In genomic region chr7:97015279-97015678, GRCh38 we compare ENCODE assay signal across 21 cellular contexts. TPM values are rescaled to one million over a fixed set of nuclear protein-coding genes. Genes with fewer than 3 reads are reported as not detected.
DNase-seq lines count a peak whose midpoint lies in the region; ATAC-seq, FAIRE-seq and TF ChIP-seq lines count a peak whose summit lies in the region.
"Had no signal": no experiment of that assay in that cellular context is flagged by ENCODE, and none has a peak within 500 bp of the region (broad histone marks: within the 10 kb centered on the region; RNA-seq: fewer than 3 reads in every experiment).

No MANE protein-coding gene starts in this region.

- no peak overlapping the region for H3K9ac ChIP-seq in kidney (ENCODE audit: low read length in 2 of 2)

- TF ChIP-seq CTCF in kidney (IDR thresholded peaks at IDR 0.05; ENCODE audit: borderline replicate concordance, extremely low read depth, insufficient read depth) (no peak), lower lobe of right lung (IDR thresholded peaks at IDR 0.05) (no peak)

- H3K36me3 ChIP-seq in kidney (ENCODE audit: control insufficient read depth in 1 of 2, insufficient read depth in 2 of 2, low read length in 2 of 2) (no peaks in the 10 kb centered on the region), lower lobe of right lung (no peaks in the 10 kb centered on the region)

- H3K4me1 ChIP-seq in kidney (ENCODE audit: control insufficient read depth in 1 of 2, insufficient read depth in 1 of 2, low read depth in 1 of 2, low read length in 2 of 2) = peaks cover 0 to 3% of the 10 kb centered on the region in 2 donors
- peaks cover 11% of the 10 kb centered on the region for H3K4me1 ChIP-seq in lower lobe of right lung
- H3K4me1 ChIP-seq: Caco-2 had no signal

- no peak overlapping the region for H3K4me3 ChIP-seq in kidney (ENCODE audit: low read length in 2 of 2)
- H3K4me3 ChIP-seq in lower lobe of right lung = no peak overlapping the region

- peaks cover 98% of the 10 kb centered on the region for H3K27me3 ChIP-seq in lower lobe of right lung (ENCODE audit: low read depth)

- no peak for ATAC-seq in GM21526 (IDR thresholded peaks at IDR 0.05; ENCODE audit: low FRiP score, unreplicated experiment)
- no peak for ATAC-seq in lower lobe of right lung
- no peak for ATAC-seq in HG03159 (IDR thresholded peaks at IDR 0.05; ENCODE audit: unreplicated experiment)
- ATAC-seq: HCT116, Right ventricle myocardium inferior had no signal

- H3K27ac ChIP-seq in kidney (ENCODE audit: low read depth in 2 of 2, low read length in 2 of 2) (no peak overlapping the region), lower lobe of right lung (no peak overlapping the region)
- H3K27ac ChIP-seq: 22Rv1 had no signal

- no peaks in the 10 kb centered on the region for H3K9me3 ChIP-seq in kidney (ENCODE audit: control insufficient read depth in 1 of 2, low read length in 2 of 2)
- H3K9me3 ChIP-seq in lower lobe of right lung = no peaks in the 10 kb centered on the region
- H3K9me3 ChIP-seq: Caco-2 had no signal

- FAIRE-seq in kidney (lab: Jason Lieb, UNC) = no peak
- FAIRE-seq: RCC 7860 had no signal

- intact Hi-C loops in kidney (cut with DNase I) (no loop called here), lower lobe of right lung (cut with DNase I) (no loop called here)

- DNase-seq in NCI-H2227 (lab: John Stamatoyannopoulos, UW; ENCODE audit: unreplicated experiment) (peak; percentile 44), NCI-H2227 treated with DMSO at 0.1 percent for 48 hours (lab: John Stamatoyannopoulos, UW) (no peak), SHP77 treated with DMSO at 0.1 percent for 48 hours (lab: John Stamatoyannopoulos, UW) (peak; percentile 8), kidney (peak; percentile 20), lower lobe of right lung (no peak), iPS-NIHi11 (ENCODE audit: low spot score) (no peak)
- DNase-seq: Caco-2; CD4-positive, alpha-beta T cell; GDM1; KG1; NCI-H1105 treated with DMSO at 0.1 percent for 48 hours; NCI-H187; T-helper 1 cell had no signal

RNA-seq across cellular contexts. Expression of gene DLX5, which starts 9.4 kb away (rescaled TPM):
- total RNA-seq in kidney (0.82 TPM), lower lobe of right lung (not detected)
- not detected for polyA plus RNA-seq in kidney (ENCODE audit: insufficient read depth, low read depth, low replicate concordance)
- total RNA-seq: Caco-2; CD4-positive, alpha-beta T cell; OCI-LY7; Right ventricle myocardium inferior had no signal
- polyA plus RNA-seq: BJ had no signal

RNA-seq across cellular contexts. Expression of gene DLX6, which starts 9.9 kb away (rescaled TPM):
- total RNA-seq in kidney (0.13 TPM), lower lobe of right lung (not detected)
- polyA plus RNA-seq in kidney (ENCODE audit: insufficient read depth, low read depth, low replicate concordance) = not detected
- total RNA-seq: CD4-positive, alpha-beta T cell; OCI-LY7; Right ventricle myocardium inferior had no signal
- polyA plus RNA-seq: BJ had no signal

Comparison
In these comparisons a context has a peak if more than half of its experiments do, and no peak if none do; other contexts are left out.
1. DNase-seq: peak in NCI-H2227 (single experiment), SHP77 treated with DMSO at 0.1 percent for 48 hours (single experiment) and kidney (single experiment); none in NCI-H2227 treated with DMSO at 0.1 percent for 48 hours (single experiment), lower lobe of right lung (single experiment) and iPS-NIHi11 (single experiment).